Comparison of ENCODE assay signal across 12 cellular contexts in genomic region chr15:94526071-94526689, GRCh38.
A peak's percentile ranks its signal among the peaks of the same experiment; 100 is the strongest.
DNase-seq lines count a peak whose midpoint lies in the region; ATAC-seq and TF ChIP-seq lines count a peak whose summit lies in the region.
"Had no signal": no experiment of that assay in that cellular context is flagged by ENCODE, and none has a peak within 500 bp of the region (broad histone marks: within the 10 kb centered on the region; RNA-seq: fewer than 3 reads in every experiment).

No MANE protein-coding gene starts in this region.

- TF ChIP-seq POLR2A in body of pancreas (IDR thresholded peaks at IDR 0.05), result no peak

- H3K4me1 Mint-ChIP-seq in type B pancreatic cell (ENCODE audit: unreplicated experiment), result peaks cover 9% of the 10 kb centered on the region
- H3K4me1 Mint-ChIP-seq: CD4-positive, CD25-positive, alpha-beta regulatory T cell; IgD-negative memory B cell had no signal

- H3K27ac ChIP-seq in heart right ventricle, result no peak overlapping the region
- no peak overlapping the region for H3K27ac ChIP-seq in HL-60 (replicated peaks)
- H3K27ac ChIP-seq in colonic mucosa, result no peak overlapping the region
- no peak overlapping the region for H3K27ac ChIP-seq in body of pancreas
- H3K27ac ChIP-seq: sigmoid colon had no signal

- H3K4me1 ChIP-seq in heart right ventricle (no peaks in the 10 kb centered on the region), colonic mucosa (no peaks in the 10 kb centered on the region), body of pancreas (no peaks in the 10 kb centered on the region)
- H3K4me1 ChIP-seq: sigmoid colon had no signal

- H3K36me3 ChIP-seq in heart right ventricle (no peaks in the 10 kb centered on the region), colonic mucosa (no peaks in the 10 kb centered on the region), body of pancreas (replicated peaks in 1 of 2; ENCODE audit: insufficient read depth in 1 of 2, low read depth in 2 of 2) (no peaks in the 10 kb centered on the region)
- H3K36me3 ChIP-seq: sigmoid colon had no signal

- H3K27me3 ChIP-seq in heart right ventricle, result no peaks in the 10 kb centered on the region
- no peaks in the 10 kb centered on the region for H3K27me3 ChIP-seq in HL-60 (ENCODE audit: insufficient read depth, poor library complexity, severe bottlenecking)
- no peaks in the 10 kb centered on the region for H3K27me3 ChIP-seq in colonic mucosa
- H3K27me3 ChIP-seq in body of pancreas, result no peaks in the 10 kb centered on the region
- H3K27me3 ChIP-seq: sigmoid colon had no signal

- H3K27ac Mint-ChIP-seq in type B pancreatic cell, result no peak overlapping the region
- H3K27ac Mint-ChIP-seq: CD4-positive, CD25-positive, alpha-beta regulatory T cell; IgD-negative memory B cell had no signal

- no peak overlapping the region for H3K4me3 Mint-ChIP-seq in type B pancreatic cell
- H3K4me3 Mint-ChIP-seq: CD4-positive, CD25-positive, alpha-beta regulatory T cell; IgD-negative memory B cell had no signal

- WGBS in heart right ventricle, 2 donors, result 51 to 55% methylated on average over 5 of the region's 5 CpGs
- WGBS in body of pancreas, 2 donors, result 51 to 61% methylated on average over 5 of the region's 5 CpGs

- DNase-seq in heart right ventricle, result no peak
- DNase-seq in left cardiac atrium, result no peak
- no peak for DNase-seq in HL-60 (ENCODE audit: low read depth in 1 of 2, low spot score in 1 of 2)
- no peak for DNase-seq in colonic mucosa
- no peak for DNase-seq in type B pancreatic cell (ENCODE audit: extremely low spot score, unreplicated experiment)
- DNase-seq in C1 segment of cervical spinal cord (lab: John Stamatoyannopoulos, UW), result no peak
- no peak for DNase-seq in body of pancreas
- DNase-seq in mesenteric fat pad (ENCODE audit: low spot score), result no peak
- DNase-seq: CD4-positive, CD25-positive, alpha-beta regulatory T cell; sigmoid colon; SK-N-SH had no signal

- intact Hi-C loops in heart right ventricle (cut with DNase I) (loop anchor here in 1 of 10 donors (5.0 kb wide), 1 partner anchor 49 kb away; no protein-coding TSS in a partner anchor), left cardiac atrium (cut with DNase I) (no loop called here), colonic mucosa (cut with DNase I) (no loop called here), body of pancreas (cut with DNase I) (no loop called here)

- H3K9me3 ChIP-seq in heart right ventricle (no peaks in the 10 kb centered on the region), colonic mucosa (no peaks in the 10 kb centered on the region), body of pancreas (no peaks in the 10 kb centered on the region)
- H3K9me3 ChIP-seq: sigmoid colon, SK-N-SH had no signal

- ATAC-seq in heart right ventricle, result no peak
- no peak for ATAC-seq in left cardiac atrium
- ATAC-seq in body of pancreas, result no peak

- H3K36me3 Mint-ChIP-seq in type B pancreatic cell, result peaks cover 4% of the 10 kb centered on the region
- H3K36me3 Mint-ChIP-seq: CD4-positive, CD25-positive, alpha-beta regulatory T cell; IgD-negative memory B cell had no signal

- H3K9ac ChIP-seq in colonic mucosa (ENCODE audit: low read depth in 2 of 2, low read length in 2 of 2), result no peak overlapping the region
- H3K9ac ChIP-seq: SK-N-SH had no signal

- peak in 5 of 9 donors; percentile 15 to 39 (median 32) for TF ChIP-seq CTCF in heart right ventricle (IDR thresholded peaks at IDR 0.05)
- TF ChIP-seq CTCF in HL-60 (IDR thresholded peaks at IDR 0.05; ENCODE audit: insufficient read depth, low read length), result peak; percentile 11
- TF ChIP-seq CTCF in colonic mucosa (IDR thresholded peaks at IDR 0.05), result peak; percentile 44
- peak; percentile 74 for TF ChIP-seq CTCF in type B pancreatic cell (conservative IDR thresholded peaks at IDR 0.05)
- TF ChIP-seq CTCF in body of pancreas (IDR thresholded peaks at IDR 0.05), result peak in 2 of 7 experiments; percentile 16 to 24

- H3K9me3 Mint-ChIP-seq in type B pancreatic cell, result peaks cover 8% of the 10 kb centered on the region

- peaks cover under 1% of the 10 kb centered on the region for H3K27me3 Mint-ChIP-seq in type B pancreatic cell
- H3K27me3 Mint-ChIP-seq: CD4-positive, CD25-positive, alpha-beta regulatory T cell had no signal

- no peak overlapping the region for H3K4me3 ChIP-seq in heart right ventricle
- H3K4me3 ChIP-seq in HL-60 (replicated peaks; ENCODE audit: insufficient read depth, low read length), result no peak overlapping the region
- H3K4me3 ChIP-seq in colonic mucosa, result no peak overlapping the region
- H3K4me3 ChIP-seq in body of pancreas, result no peak overlapping the region
- H3K4me3 ChIP-seq: sigmoid colon had no signal
